1 cellular context compared by ENCODE assay signal in the genomic region with DNA sequence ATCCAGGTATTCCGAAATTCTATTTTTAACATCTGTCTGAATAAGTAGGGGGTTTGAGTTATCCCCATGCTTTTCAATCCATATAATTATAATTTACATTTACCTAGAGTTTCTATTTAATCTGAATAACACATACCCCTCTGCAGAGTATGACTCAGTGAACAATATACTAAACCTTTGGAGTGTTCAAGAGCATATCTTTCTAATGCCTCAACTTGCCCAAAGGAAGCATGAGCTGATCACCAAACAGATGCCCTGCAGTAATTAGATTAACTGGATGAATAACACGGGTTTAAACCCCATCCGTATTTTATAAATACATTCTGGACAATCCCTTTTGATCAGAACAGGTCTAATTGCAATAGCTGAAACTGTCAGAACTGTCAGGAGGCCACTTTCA.
TF ChIP-seq lines count a peak whose summit lies in the region.

No MANE protein-coding gene starts in this region.

TF ChIP-seq in IMR-90, 13 proteins besides CTCF, POLR2A, EP300 and RAD21:
- TF ChIP-seq SMC3 (IDR thresholded peaks at IDR 0.05; ENCODE audit: low read depth, low read length), result no peak
- no peak for TF ChIP-seq BHLHE40 (IDR thresholded peaks at IDR 0.05; ENCODE audit: low read depth, low read length)
- no peak for TF ChIP-seq CHD1 (IDR thresholded peaks at IDR 0.05; ENCODE audit: low read depth, low read length)
- no peak for TF ChIP-seq MAZ (IDR thresholded peaks at IDR 0.05; ENCODE audit: borderline replicate concordance, low read depth, low read length)
- TF ChIP-seq RFX5 (IDR thresholded peaks at IDR 0.05; ENCODE audit: low read depth, low read length), result no peak
- no peak for TF ChIP-seq NFE2L2 (IDR thresholded peaks at IDR 0.05; ENCODE audit: low read depth, low read length)
- TF ChIP-seq CEBPB (IDR thresholded peaks at IDR 0.05; ENCODE audit: low read depth, low read length), result no peak
- TF ChIP-seq ELK1 (IDR thresholded peaks at IDR 0.05; ENCODE audit: borderline replicate concordance, low read depth, low read length), result no peak
